Comparison of ENCODE assay signal across 22 cellular contexts in genomic region chr16:85037721-85038120, GRCh38.
"Had no signal": no experiment of that assay in that cellular context is flagged by ENCODE, and none has a peak within 500 bp of the region (broad histone marks: within the 10 kb centered on the region; RNA-seq: fewer than 3 reads in every experiment).

No MANE protein-coding gene starts in this region.

- H3K27me3 Mint-ChIP-seq: activated CD4-positive, alpha-beta T cell treated with anti-CD3 and anti-CD28 coated beads for 36 hours; activated naive CD8-positive, alpha-beta T cell treated with anti-CD3 and anti-CD28 coated beads, Interleukin-2, amount 10 ng/mL, durations not matched to agents 7 days and 5 days; stimulated activated naive CD8-positive, alpha-beta T cell treated with anti-CD3 and anti-CD28 coated beads, Interleukin-15, Interleukin-2, amounts not matched to agents 100 ng/mL and 50 ng/mL, for 24 hours had no signal

- H2AFZ ChIP-seq: parathyroid adenoma had no signal

- DNase-seq: activated CD4-positive, CD25-positive, alpha-beta regulatory T cell; activated effector memory CD4-positive, alpha-beta T cell treated with Interleukin-2 at 50 U/mL for 16 hours; activated naive CD4-positive, alpha-beta T cell treated with Interleukin-2 at 50 U/mL for 16 hours; activated naive CD8-positive, alpha-beta T cell treated with anti-CD3 and anti-CD28 coated beads, Interleukin-2, amount 10 ng/mL, durations not matched to agents 7 days and 5 days; activated T-cell treated with anti-CD3 and anti-CD28 coated beads for 4 hours; activated T-cell treated with anti-CD3 and anti-CD28 coated beads, Interleukin-2, amount 50 U/mL, for 72 hours; amniotic stem cell; endodermal cell; esophagus squamous epithelium; foreskin melanocyte; left ventricle myocardium superior; naive B cell; nephron progenitor cell; stimulated activated CD4-positive, alpha-beta T cell treated with anti-CD3 and anti-CD28 coated beads, Interleukin-12 subunit alpha, Interleukin-12 subunit beta, amount 100 ng/mL, for 4 hours; stimulated activated CD4-positive, alpha-beta T cell treated with anti-CD3 and anti-CD28 coated beads, Interleukin-4, amount 100 ng/mL, for 1 hour; T-helper 1 cell; thyroid gland; upper lobe of right lung had no signal

- H3K4me1 Mint-ChIP-seq: activated naive CD8-positive, alpha-beta T cell treated with anti-CD3 and anti-CD28 coated beads, Interleukin-2, amount 10 ng/mL, durations not matched to agents 7 days and 5 days; endodermal cell; naive B cell had no signal

- H3K4me3 Mint-ChIP-seq: activated CD4-positive, alpha-beta T cell treated with anti-CD3 and anti-CD28 coated beads for 36 hours; activated naive CD8-positive, alpha-beta T cell treated with anti-CD3 and anti-CD28 coated beads, Interleukin-2, amount 10 ng/mL, durations not matched to agents 7 days and 5 days; activated T-cell treated with anti-CD3 and anti-CD28 coated beads, Interleukin-2, amount 50 U/mL, for 72 hours; endodermal cell; naive B cell; nephron progenitor cell; stimulated activated effector memory CD8-positive, alpha-beta T cell treated with anti-CD3 and anti-CD28 coated beads, Interleukin-12 subunit alpha, Interleukin-12 subunit beta, amount 100 ng/mL, for 72 hours; stimulated activated naive CD8-positive, alpha-beta T cell treated with anti-CD3 and anti-CD28 coated beads, Interleukin-15, Interleukin-2, amounts not matched to agents 100 ng/mL and 50 ng/mL, for 24 hours had no signal

- H3K9me3 Mint-ChIP-seq: activated naive CD8-positive, alpha-beta T cell treated with anti-CD3 and anti-CD28 coated beads, Interleukin-2, amount 10 ng/mL, durations not matched to agents 7 days and 5 days; activated T-cell treated with anti-CD3 and anti-CD28 coated beads, Interleukin-2, amount 50 U/mL, for 72 hours; endodermal cell; naive B cell; nephron progenitor cell; stimulated activated effector memory CD8-positive, alpha-beta T cell treated with anti-CD3 and anti-CD28 coated beads, Interleukin-12 subunit alpha, Interleukin-12 subunit beta, amount 100 ng/mL, for 72 hours; stimulated activated naive CD8-positive, alpha-beta T cell treated with anti-CD3 and anti-CD28 coated beads, Interleukin-15, Interleukin-2, amounts not matched to agents 100 ng/mL and 50 ng/mL, for 24 hours had no signal

- ATAC-seq: activated T-cell treated with anti-CD3 and anti-CD28 coated beads, Interleukin-2, amount 50 U/mL, for 72 hours; left ventricle myocardium superior; stimulated activated effector memory CD8-positive, alpha-beta T cell treated with anti-CD3 and anti-CD28 coated beads, Interleukin-12 subunit alpha, Interleukin-12 subunit beta, amount 100 ng/mL, for 72 hours; upper lobe of right lung had no signal

- H3K79me2 ChIP-seq: parathyroid adenoma had no signal

- H3K27ac Mint-ChIP-seq: activated naive CD8-positive, alpha-beta T cell treated with anti-CD3 and anti-CD28 coated beads, Interleukin-2, amount 10 ng/mL, durations not matched to agents 7 days and 5 days; activated T-cell treated with anti-CD3 and anti-CD28 coated beads, Interleukin-2, amount 50 U/mL, for 72 hours; endodermal cell; nephron progenitor cell; stimulated activated effector memory CD8-positive, alpha-beta T cell treated with anti-CD3 and anti-CD28 coated beads, Interleukin-12 subunit alpha, Interleukin-12 subunit beta, amount 100 ng/mL, for 72 hours had no signal

- H3K4me1 ChIP-seq: parathyroid adenoma, thyroid gland had no signal

- H3K4me3 ChIP-seq: esophagus squamous epithelium, thyroid gland, upper lobe of right lung had no signal

- H3K36me3 Mint-ChIP-seq: naive B cell; stimulated activated effector memory CD8-positive, alpha-beta T cell treated with anti-CD3 and anti-CD28 coated beads, Interleukin-12 subunit alpha, Interleukin-12 subunit beta, amount 100 ng/mL, for 72 hours had no signal

- H3K9ac ChIP-seq: parathyroid adenoma had no signal

- H3K27me3 ChIP-seq: esophagus squamous epithelium, thyroid gland, upper lobe of right lung had no signal

- H3K9me3 ChIP-seq: esophagus squamous epithelium, thyroid gland, upper lobe of right lung had no signal

- H3K27ac ChIP-seq: parathyroid adenoma, thyroid gland, upper lobe of right lung had no signal

- H3K36me3 ChIP-seq: thyroid gland had no signal
